34 cellular contexts compared by ENCODE assay signal in the genomic region with DNA sequence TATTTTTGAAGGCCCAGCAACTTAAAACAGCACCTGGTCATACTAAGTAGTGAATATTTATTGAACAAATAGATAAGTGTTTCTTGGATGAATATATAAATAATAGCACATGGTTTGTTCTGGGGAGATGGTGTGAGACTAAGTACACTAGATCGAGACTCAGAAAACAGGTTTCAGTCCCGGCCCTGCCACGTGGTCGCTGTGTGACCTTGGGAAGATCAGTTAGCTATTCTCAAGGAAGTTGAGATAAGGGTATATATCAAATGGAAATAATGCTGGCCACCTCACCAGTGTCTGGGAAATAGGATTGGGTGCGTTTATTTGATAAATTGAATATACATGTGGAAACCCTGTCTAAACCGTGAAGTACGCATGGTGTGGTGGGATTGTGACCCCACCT.
"Had no signal": no experiment of that assay in that cellular context is flagged by ENCODE, and none has a peak within 500 bp of the region (broad histone marks: within the 10 kb centered on the region; RNA-seq: fewer than 3 reads in every experiment).

No MANE protein-coding gene starts in this region.

- H3K36me3 ChIP-seq: ascending aorta, brain microvascular endothelial cell, breast epithelium had no signal

- H3K4me3 ChIP-seq: ascending aorta, breast epithelium had no signal

- DNase-seq: activated B cell treated with CpG ODN at 0.5 μM for 24 hours; activated CD4-positive, alpha-beta memory T cell treated with anti-CD3 and anti-CD28 coated beads, Interleukin-2, amount 10 ng/mL, durations not matched to agents 7 days and 5 days; activated CD4-positive, alpha-beta T cell treated with anti-CD3 and anti-CD28 coated beads for 48 hours; activated CD4-positive, alpha-beta T cell treated with anti-CD3 and anti-CD28 coated beads, Interleukin-2, amount 10 ng/mL, durations not matched to agents 7 days and 5 days; activated CD4-positive, alpha-beta T cell treated with anti-CD3 and anti-CD28 coated beads, Interleukin-2, amount 50 U/mL, for 48 hours; activated CD4-positive, CD25-positive, alpha-beta regulatory T cell treated with anti-CD3 and anti-CD28 coated beads, Interleukin-2, amount 50 U/mL, for 72 hours; activated CD8-positive, alpha-beta memory T cell treated with anti-CD3 and anti-CD28 coated beads for 24 hours; activated CD8-positive, alpha-beta memory T cell treated with anti-CD3 and anti-CD28 coated beads, Interleukin-2, amount 10 ng/mL, durations not matched to agents 7 days and 5 days; activated CD8-positive, alpha-beta memory T cell treated with anti-CD3 and anti-CD28 coated beads, Interleukin-2, amount 50 U/mL, for 48 hours; activated CD8-positive, alpha-beta T cell treated with anti-CD3 and anti-CD28 coated beads, Interleukin-2, amount 10 ng/mL, durations not matched to agents 7 days and 5 days; activated effector memory CD4-positive, alpha-beta T cell treated with Interleukin-2 at 50 U/mL for 16 hours; activated gamma-delta T cell; activated naive CD4-positive, alpha-beta T cell treated with anti-CD3 and anti-CD28 coated beads, Interleukin-2, amount 10 ng/mL, durations not matched to agents 7 days and 5 days; activated naive CD4-positive, alpha-beta T cell treated with Interleukin-2 at 50 U/mL for 16 hours; activated naive CD8-positive, alpha-beta T cell treated with anti-CD3 and anti-CD28 coated beads, Interleukin-2, amount 10 ng/mL, durations not matched to agents 7 days and 5 days; activated naive CD8-positive, alpha-beta T cell treated with anti-CD3 and anti-CD28 coated beads, Interleukin-2, amount 50 U/mL, for 24 hours; activated T-cell treated with anti-CD3 and anti-CD28 coated beads, Interleukin-2, amount 50 U/mL, for 24 hours; activated T-cell treated with anti-CD3 and anti-CD28 coated beads, Interleukin-2, amount 50 U/mL, for 48 hours; amygdala; anterior cingulate cortex; brain microvascular endothelial cell; central memory CD4-positive, alpha-beta T cell; SW 1271; T-cell; T-helper 2 cell; T-helper 9 cell had no signal

- H3K4me3 Mint-ChIP-seq: activated B cell treated with CpG ODN at 0.5 μM for 24 hours; activated CD4-positive, alpha-beta memory T cell treated with anti-CD3 and anti-CD28 coated beads, Interleukin-2, amount 10 ng/mL, durations not matched to agents 7 days and 5 days; activated CD4-positive, alpha-beta T cell treated with anti-CD3 and anti-CD28 coated beads, Interleukin-2, amount 10 ng/mL, durations not matched to agents 7 days and 5 days; activated CD8-positive, alpha-beta memory T cell treated with anti-CD3 and anti-CD28 coated beads, Interleukin-2, amount 10 ng/mL, durations not matched to agents 7 days and 5 days; activated CD8-positive, alpha-beta T cell treated with anti-CD3 and anti-CD28 coated beads, Interleukin-2, amount 10 ng/mL, durations not matched to agents 7 days and 5 days; activated naive CD4-positive, alpha-beta T cell treated with anti-CD3 and anti-CD28 coated beads, Interleukin-2, amount 10 ng/mL, durations not matched to agents 7 days and 5 days; activated naive CD4-positive, alpha-beta T cell treated with anti-CD3 and anti-CD28 coated beads, Interleukin-2, amount 50 U/mL, for 24 hours; activated naive CD8-positive, alpha-beta T cell; activated naive CD8-positive, alpha-beta T cell treated with anti-CD3 and anti-CD28 coated beads, Interleukin-2, amount 10 ng/mL, durations not matched to agents 7 days and 5 days; activated naive CD8-positive, alpha-beta T cell treated with anti-CD3 and anti-CD28 coated beads, Interleukin-2, amount 50 U/mL, for 24 hours; activated T-cell treated with anti-CD3 and anti-CD28 coated beads, Interleukin-2, amount 50 U/mL, for 24 hours; T-cell; T-helper 2 cell treated with Interferon-gamma antibody and Interleukin-4, amounts not matched to agents 5 μg/mL and 100 μg/mL, for 36 hours had no signal

- H3K27ac ChIP-seq: ascending aorta, brain microvascular endothelial cell, breast epithelium, VCaP had no signal

- H3K27ac Mint-ChIP-seq: activated B cell treated with CpG ODN at 0.5 μM for 24 hours; activated CD4-positive, alpha-beta memory T cell treated with anti-CD3 and anti-CD28 coated beads, Interleukin-2, amount 10 ng/mL, durations not matched to agents 7 days and 5 days; activated CD4-positive, alpha-beta T cell treated with anti-CD3 and anti-CD28 coated beads, Interleukin-2, amount 10 ng/mL, durations not matched to agents 7 days and 5 days; activated CD8-positive, alpha-beta memory T cell treated with anti-CD3 and anti-CD28 coated beads, Interleukin-2, amount 10 ng/mL, durations not matched to agents 7 days and 5 days; activated CD8-positive, alpha-beta T cell treated with anti-CD3 and anti-CD28 coated beads, Interleukin-2, amount 10 ng/mL, durations not matched to agents 7 days and 5 days; activated naive CD4-positive, alpha-beta T cell treated with anti-CD3 and anti-CD28 coated beads, Interleukin-2, amount 10 ng/mL, durations not matched to agents 7 days and 5 days; activated naive CD4-positive, alpha-beta T cell treated with anti-CD3 and anti-CD28 coated beads, Interleukin-2, amount 50 U/mL, for 24 hours; activated naive CD8-positive, alpha-beta T cell; activated naive CD8-positive, alpha-beta T cell treated with anti-CD3 and anti-CD28 coated beads, Interleukin-2, amount 10 ng/mL, durations not matched to agents 7 days and 5 days; activated naive CD8-positive, alpha-beta T cell treated with anti-CD3 and anti-CD28 coated beads, Interleukin-2, amount 50 U/mL, for 24 hours; activated T-cell treated with anti-CD3 and anti-CD28 coated beads, Interleukin-2, amount 50 U/mL, for 24 hours; activated T-helper 2 cell treated with anti-CD3 and anti-CD28 coated beads, Interferon-gamma antibody, Interleukin-2, Interleukin-4, amounts not matched to agents 10 μg/mL and 5 μg/mL and 100 μg/mL, durations not matched to agents 14 hours and 24 hours and 36 hours; T-cell; T-helper 2 cell treated with Interferon-gamma antibody and Interleukin-4, amounts not matched to agents 5 μg/mL and 100 μg/mL, for 36 hours had no signal

- H3K27me3 ChIP-seq: ascending aorta, brain microvascular endothelial cell, breast epithelium had no signal

- FAIRE-seq: TTC549 had no signal

- H3K9me3 ChIP-seq: ascending aorta, breast epithelium had no signal

- H3K4me1 Mint-ChIP-seq: activated B cell treated with CpG ODN at 0.5 μM for 24 hours; activated CD4-positive, alpha-beta memory T cell treated with anti-CD3 and anti-CD28 coated beads, Interleukin-2, amount 10 ng/mL, durations not matched to agents 7 days and 5 days; activated CD4-positive, alpha-beta T cell treated with anti-CD3 and anti-CD28 coated beads, Interleukin-2, amount 10 ng/mL, durations not matched to agents 7 days and 5 days; activated CD8-positive, alpha-beta memory T cell treated with anti-CD3 and anti-CD28 coated beads, Interleukin-2, amount 10 ng/mL, durations not matched to agents 7 days and 5 days; activated naive CD4-positive, alpha-beta T cell treated with anti-CD3 and anti-CD28 coated beads, Interleukin-2, amount 10 ng/mL, durations not matched to agents 7 days and 5 days; activated naive CD4-positive, alpha-beta T cell treated with anti-CD3 and anti-CD28 coated beads, Interleukin-2, amount 50 U/mL, for 24 hours; activated naive CD8-positive, alpha-beta T cell treated with anti-CD3 and anti-CD28 coated beads, Interleukin-2, amount 10 ng/mL, durations not matched to agents 7 days and 5 days; activated naive CD8-positive, alpha-beta T cell treated with anti-CD3 and anti-CD28 coated beads, Interleukin-2, amount 50 U/mL, for 24 hours; T-cell had no signal

- H3K4me1 ChIP-seq: ascending aorta, breast epithelium had no signal

- ATAC-seq: activated CD8-positive, alpha-beta memory T cell treated with anti-CD3 and anti-CD28 coated beads, Interleukin-2, amount 10 ng/mL, durations not matched to agents 7 days and 5 days; activated CD8-positive, alpha-beta T cell treated with anti-CD3 and anti-CD28 coated beads, Interleukin-2, amount 10 ng/mL, durations not matched to agents 7 days and 5 days; activated naive CD8-positive, alpha-beta T cell treated with anti-CD3 and anti-CD28 coated beads, Interleukin-2, amount 50 U/mL, for 24 hours; T-cell had no signal

- H3K36me3 Mint-ChIP-seq: activated CD8-positive, alpha-beta memory T cell treated with anti-CD3 and anti-CD28 coated beads, Interleukin-2, amount 10 ng/mL, durations not matched to agents 7 days and 5 days; activated naive CD4-positive, alpha-beta T cell treated with anti-CD3 and anti-CD28 coated beads, Interleukin-2, amount 10 ng/mL, durations not matched to agents 7 days and 5 days; activated naive CD4-positive, alpha-beta T cell treated with anti-CD3 and anti-CD28 coated beads, Interleukin-2, amount 50 U/mL, for 24 hours; activated naive CD8-positive, alpha-beta T cell; activated naive CD8-positive, alpha-beta T cell treated with anti-CD3 and anti-CD28 coated beads, Interleukin-2, amount 10 ng/mL, durations not matched to agents 7 days and 5 days; T-cell had no signal

- H3K27me3 Mint-ChIP-seq: activated CD4-positive, alpha-beta T cell treated with anti-CD3 and anti-CD28 coated beads, Interleukin-2, amount 10 ng/mL, durations not matched to agents 7 days and 5 days; activated naive CD4-positive, alpha-beta T cell treated with anti-CD3 and anti-CD28 coated beads, Interleukin-2, amount 10 ng/mL, durations not matched to agents 7 days and 5 days; activated naive CD4-positive, alpha-beta T cell treated with anti-CD3 and anti-CD28 coated beads, Interleukin-2, amount 50 U/mL, for 24 hours had no signal
